Comparison of ENCODE assay signal across 1 cellular context in genomic region chr2:127048618-127048935, GRCh38.
TF ChIP-seq lines count a peak whose summit lies in the region.

No MANE protein-coding gene starts in this region.

TF ChIP-seq in IMR-90, 13 proteins besides CTCF, POLR2A, EP300 and RAD21 (continued from another document):
- TF ChIP-seq BHLHE40 (IDR thresholded peaks at IDR 0.05; ENCODE audit: low read depth, low read length) (no peak), MAZ (IDR thresholded peaks at IDR 0.05; ENCODE audit: borderline replicate concordance, low read depth, low read length) (no peak), RCOR1 (IDR thresholded peaks at IDR 0.05; ENCODE audit: insufficient replicate concordance, low read length) (no peak), MAFK (IDR thresholded peaks at IDR 0.05; ENCODE audit: low read depth, low read length) (no peak), NFE2L2 (IDR thresholded peaks at IDR 0.05; ENCODE audit: low read depth, low read length) (no peak), ELK1 (IDR thresholded peaks at IDR 0.05; ENCODE audit: borderline replicate concordance, low read depth, low read length) (no peak), MXI1 (IDR thresholded peaks at IDR 0.05; ENCODE audit: borderline replicate concordance, low read depth, low read length) (no peak), CEBPB (IDR thresholded peaks at IDR 0.05; ENCODE audit: low read depth, low read length) (no peak)
